ENCODE assay signal across 8 cellular contexts in the genomic region with DNA sequence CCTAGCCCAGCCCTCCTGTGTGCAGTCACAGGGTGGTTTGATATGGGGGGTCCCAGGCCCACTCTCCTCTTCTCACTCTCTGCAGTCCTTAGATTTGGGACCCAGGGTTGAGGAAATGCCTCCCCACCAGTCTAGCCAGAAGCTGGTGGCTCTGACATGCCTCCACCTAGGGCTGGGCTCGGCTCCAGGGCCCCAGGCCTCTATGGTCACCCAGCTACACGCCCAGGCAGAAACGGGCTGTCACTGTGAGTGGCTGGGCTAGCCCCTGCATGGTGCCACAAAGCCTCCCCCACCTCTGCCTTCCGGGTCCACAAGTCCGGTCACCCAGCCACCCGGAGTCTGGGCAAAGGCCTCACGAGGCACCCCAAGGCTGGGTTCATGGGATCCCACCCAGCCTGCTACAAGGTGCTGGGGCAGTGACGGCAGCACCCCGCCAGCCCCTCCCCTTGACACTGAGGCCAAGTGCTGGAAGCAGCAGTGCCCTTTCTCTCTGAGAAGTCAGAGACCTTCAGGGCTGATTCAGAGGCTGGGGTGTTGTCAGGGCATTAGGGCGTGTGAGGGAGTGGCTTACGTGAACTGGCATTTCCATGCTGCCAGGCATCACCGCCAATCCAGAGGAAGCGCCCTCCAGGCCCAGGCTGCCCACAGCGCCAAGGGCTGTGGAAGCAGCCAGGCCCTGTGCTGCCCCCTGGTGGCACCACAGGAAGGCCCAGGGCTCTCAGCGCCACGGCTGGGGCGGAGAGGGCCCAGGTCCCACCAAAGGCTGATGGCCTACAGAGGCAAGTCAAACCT. TPM values are rescaled to one million over a fixed set of nuclear protein-coding genes. Genes with fewer than 3 reads are reported as not detected.
A peak's percentile ranks its signal among the peaks of the same experiment; 100 is the strongest.
DNase-seq lines count a peak whose midpoint lies in the region; ATAC-seq and TF ChIP-seq lines count a peak whose summit lies in the region.

No MANE protein-coding gene starts in this region.

- ATAC-seq in stimulated activated naive CD8-positive, alpha-beta T cell treated with anti-CD3 and anti-CD28 coated beads, Interleukin-15, Interleukin-2, amounts not matched to agents 100 U/mL and 50 U/mL, for 24 hours = peak; percentile 76
- ATAC-seq in GM18868 (IDR thresholded peaks at IDR 0.05; ENCODE audit: unreplicated experiment) = no peak

- H3F3A ChIP-seq in neural cell (ENCODE audit: insufficient read depth, low read length, poor library complexity, severe bottlenecking) = no peaks in the 10 kb centered on the region

- H3K9ac ChIP-seq in neural cell (ENCODE audit: low read length) = peak overlapping the region; percentile 87

- H4K20me1 ChIP-seq in neural cell (ENCODE audit: insufficient read depth) = no peaks in the 10 kb centered on the region

- no peak for TF ChIP-seq EP300 in neural cell (conservative IDR thresholded peaks at IDR 0.05; ENCODE audit: poor library complexity, severe bottlenecking)

- no peaks in the 10 kb centered on the region for H3K9me3 ChIP-seq in neural cell (ENCODE audit: low read length)

- H3K79me2 ChIP-seq in neural cell (replicated peaks; ENCODE audit: insufficient read depth, low read length) = peaks cover 15% of the 10 kb centered on the region

- TF ChIP-seq CTCF in GM12873 (IDR thresholded peaks at IDR 0.05; ENCODE audit: insufficient read depth, low read depth, low read length, missing control alignments) = peak; percentile 99
- peak; percentile 90 for TF ChIP-seq CTCF in neural cell (IDR thresholded peaks at IDR 0.05; ENCODE audit: poor library complexity, severe bottlenecking)

- H3K9me2 ChIP-seq in neural cell (ENCODE audit: insufficient read depth, low read length) = no peaks in the 10 kb centered on the region

- H2AFZ ChIP-seq in neural cell (ENCODE audit: low read depth, low read length) = no peak overlapping the region

- peak overlapping the region; percentile 41 for H3K4me3 ChIP-seq in neural cell (ENCODE audit: low read length)

- H3K27ac ChIP-seq in neural cell (ENCODE audit: low read length) = peak overlapping the region; percentile 28

- peak overlapping the region; percentile 14 for H3K4me2 ChIP-seq in neural cell (ENCODE audit: low read length)

- TF ChIP-seq RAD21 in neural cell (conservative IDR thresholded peaks at IDR 0.05) = peak; percentile 76

- DNase-seq in LoVo (ENCODE audit: low spot score) = peak; percentile 98
- peak; percentile 84 for DNase-seq in SHP77 treated with DMSO at 0.1 percent for 48 hours (lab: John Stamatoyannopoulos, UW)
- peak; percentile 77 for DNase-seq in activated gamma-delta T cell (lab: John Stamatoyannopoulos, UW)
- peak; percentile 91 for DNase-seq in fibroblast of the conjunctiva (ENCODE audit: low read depth)
- DNase-seq in stimulated activated naive CD8-positive, alpha-beta T cell treated with anti-CD3 and anti-CD28 coated beads, Interleukin-15, Interleukin-2, amounts not matched to agents 100 U/mL and 50 U/mL, for 24 hours = peak; percentile 95

- H3K36me3 ChIP-seq in neural cell (ENCODE audit: insufficient read depth, low read length) = no peaks in the 10 kb centered on the region

- H3K27me3 ChIP-seq in neural cell (ENCODE audit: insufficient read depth, low read depth, low read length) = no peaks in the 10 kb centered on the region

TF ChIP-seq in neural cell, 6 proteins besides CTCF, POLR2A, EP300 and RAD21:
- peak; percentile 46 for TF ChIP-seq MXI1 (conservative IDR thresholded peaks at IDR 0.05; ENCODE audit: poor library complexity, severe bottlenecking)
- TF ChIP-seq, protein P1, sequence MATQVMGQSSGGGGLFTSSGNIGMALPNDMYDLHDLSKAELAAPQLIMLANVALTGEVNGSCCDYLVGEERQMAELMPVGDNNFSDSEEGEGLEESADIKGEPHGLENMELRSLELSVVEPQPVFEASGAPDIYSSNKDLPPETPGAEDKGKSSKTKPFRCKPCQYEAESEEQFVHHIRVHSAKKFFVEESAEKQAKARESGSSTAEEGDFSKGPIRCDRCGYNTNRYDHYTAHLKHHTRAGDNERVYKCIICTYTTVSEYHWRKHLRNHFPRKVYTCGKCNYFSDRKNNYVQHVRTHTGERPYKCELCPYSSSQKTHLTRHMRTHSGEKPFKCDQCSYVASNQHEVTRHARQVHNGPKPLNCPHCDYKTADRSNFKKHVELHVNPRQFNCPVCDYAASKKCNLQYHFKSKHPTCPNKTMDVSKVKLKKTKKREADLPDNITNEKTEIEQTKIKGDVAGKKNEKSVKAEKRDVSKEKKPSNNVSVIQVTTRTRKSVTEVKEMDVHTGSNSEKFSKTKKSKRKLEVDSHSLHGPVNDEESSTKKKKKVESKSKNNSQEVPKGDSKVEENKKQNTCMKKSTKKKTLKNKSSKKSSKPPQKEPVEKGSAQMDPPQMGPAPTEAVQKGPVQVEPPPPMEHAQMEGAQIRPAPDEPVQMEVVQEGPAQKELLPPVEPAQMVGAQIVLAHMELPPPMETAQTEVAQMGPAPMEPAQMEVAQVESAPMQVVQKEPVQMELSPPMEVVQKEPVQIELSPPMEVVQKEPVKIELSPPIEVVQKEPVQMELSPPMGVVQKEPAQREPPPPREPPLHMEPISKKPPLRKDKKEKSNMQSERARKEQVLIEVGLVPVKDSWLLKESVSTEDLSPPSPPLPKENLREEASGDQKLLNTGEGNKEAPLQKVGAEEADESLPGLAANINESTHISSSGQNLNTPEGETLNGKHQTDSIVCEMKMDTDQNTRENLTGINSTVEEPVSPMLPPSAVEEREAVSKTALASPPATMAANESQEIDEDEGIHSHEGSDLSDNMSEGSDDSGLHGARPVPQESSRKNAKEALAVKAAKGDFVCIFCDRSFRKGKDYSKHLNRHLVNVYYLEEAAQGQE (IDR thresholded peaks at IDR 0.05; ENCODE audit: borderline replicate concordance) = no peak
- peak; percentile 83 for TF ChIP-seq SMC3 (conservative IDR thresholded peaks at IDR 0.05; ENCODE audit: poor library complexity)
- no peak for TF ChIP-seq TAF1 (IDR thresholded peaks at IDR 0.05; ENCODE audit: low read depth)
- TF ChIP-seq EZH2 (IDR thresholded peaks at IDR 0.05; ENCODE audit: borderline replicate concordance, insufficient read depth, low read length, poor library complexity, severe bottlenecking) = no peak
- TF ChIP-seq POLR2AphosphoS5 (IDR thresholded peaks at IDR 0.05) = no peak
TF ChIP-seq in neural cell: peak in this region for 2.

RNA-seq across cellular contexts. Expression of a gene that starts 0.6 kb away (rescaled TPM):
- polyA plus RNA-seq in neural cell = 25.8 and 37.2 TPM in 2 replicates
- polyA minus RNA-seq in neural cell = 40.2 and 42.1 TPM in 2 replicates

RNA-seq across cellular contexts. Expression of a gene that starts 2.2 kb away (rescaled TPM):
- 18.1 and 22.4 TPM in 2 replicates for polyA plus RNA-seq in neural cell
- 15.9 and 20.0 TPM in 2 replicates for polyA minus RNA-seq in neural cell

RNA-seq across cellular contexts. Expression of a gene that starts 17.4 kb away (rescaled TPM):
- not detected in 2 replicates for polyA plus RNA-seq in neural cell
- not detected in 2 replicates for polyA minus RNA-seq in neural cell

RNA-seq across cellular contexts. Expression of a gene that starts 23.0 kb away (rescaled TPM):
- polyA plus RNA-seq in neural cell = 83.9 and 121 TPM in 2 replicates
- 40.5 and 48.5 TPM in 2 replicates for polyA minus RNA-seq in neural cell

RNA-seq across cellular contexts. Expression of a gene that starts 36.8 kb away (rescaled TPM):
- polyA plus RNA-seq in neural cell = 50.3 and 61.9 TPM in 2 replicates
- polyA minus RNA-seq in neural cell = 17.2 and 17.5 TPM in 2 replicates
